ENCODE assay signal across 18 cellular contexts in genomic region chr19:43178577-43178976, GRCh38. TPM values are rescaled to one million over a fixed set of nuclear protein-coding genes. Genes with fewer than 3 reads are reported as not detected.
"Had no signal": no experiment of that assay in that cellular context is flagged by ENCODE, and none has a peak within 500 bp of the region (broad histone marks: within the 10 kb centered on the region; RNA-seq: fewer than 3 reads in every experiment).

No MANE protein-coding gene starts in this region.

RNA-seq across cellular contexts. Expression of gene PSG5, which starts 7.8 kb away (rescaled TPM):
- total RNA-seq: chondrocyte, colonic mucosa, dermis blood vessel endothelial cell, dermis microvascular lymphatic vessel endothelial cell, endodermal cell, endothelial cell of umbilical vein, esophagus mucosa, esophagus muscularis mucosa, esophagus squamous epithelium, frontal cortex, gastrocnemius medialis, gastroesophageal sphincter, heart left ventricle, heart right ventricle had no signal
- polyA plus RNA-seq: endothelial cell of umbilical vein, esophagus, heart left ventricle, heart right ventricle had no signal

RNA-seq across cellular contexts. Expression of gene PSG4, which starts 26.9 kb away (rescaled TPM):
- total RNA-seq: chondrocyte, colonic mucosa, dermis blood vessel endothelial cell, dermis microvascular lymphatic vessel endothelial cell, dorsolateral prefrontal cortex, endodermal cell, epithelial cell of proximal tubule, frontal cortex, gastrocnemius medialis, glomerular endothelial cell, heart left ventricle, heart right ventricle had no signal
- polyA plus RNA-seq: heart left ventricle, heart right ventricle had no signal
